In the genomic region with DNA sequence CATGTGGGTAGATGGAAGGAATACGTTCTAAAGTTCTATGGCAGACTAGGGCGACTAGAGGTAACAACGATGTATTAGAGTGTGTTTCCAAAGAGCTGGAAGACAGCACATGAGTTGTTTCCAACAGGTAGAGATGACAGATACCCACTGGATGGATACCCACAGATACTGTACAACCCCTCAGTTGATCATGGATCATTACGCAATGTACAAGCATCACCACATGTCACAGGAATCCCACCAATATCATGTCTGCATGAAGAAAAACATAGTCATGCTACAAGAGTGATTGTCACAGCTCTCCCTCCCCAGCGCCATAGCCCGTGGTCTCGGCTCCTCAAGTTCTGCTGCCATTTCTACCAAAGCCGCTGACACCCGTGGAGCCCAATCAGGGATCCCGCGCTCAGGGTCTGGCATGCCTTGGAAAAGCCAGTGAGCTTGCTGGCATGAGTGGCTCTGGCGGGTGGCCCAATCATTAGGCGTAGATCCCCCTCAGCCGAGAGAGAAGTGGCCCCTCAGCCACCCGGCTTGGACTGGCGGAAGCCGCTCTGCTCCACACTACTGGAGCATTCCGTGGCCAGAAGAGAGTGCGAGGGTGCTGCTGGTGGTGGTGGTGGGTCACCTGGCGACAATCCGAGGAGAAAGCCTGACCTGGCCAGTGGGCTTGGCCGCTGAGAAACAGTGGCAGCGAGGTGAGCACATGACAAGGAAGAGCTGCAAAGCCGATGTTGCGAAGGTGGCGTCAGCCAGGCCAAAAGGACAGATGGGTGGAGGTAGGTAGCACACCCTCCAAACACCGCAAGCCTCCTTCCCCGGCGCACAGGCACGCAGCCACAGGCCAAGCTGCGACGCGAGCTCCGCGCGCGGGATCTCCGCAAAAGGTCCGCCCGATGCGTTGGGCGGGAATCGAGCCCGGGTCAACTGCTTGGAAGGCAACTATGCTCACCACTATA, we compare ENCODE assay signal across 8 cellular contexts.
DNase-seq lines count a peak whose midpoint lies in the region; ATAC-seq, FAIRE-seq and TF ChIP-seq lines count a peak whose summit lies in the region.

No MANE protein-coding gene starts in this region.

- peak overlapping the region; percentile 19 for H2AFZ ChIP-seq in keratinocyte (ENCODE audit: control insufficient read depth, low read length)

- ATAC-seq in stimulated activated naive B cell treated with anti-CD40 and anti-IgM and Interleukin-4, amounts not matched to agents 10 μg/mL and 1 μg/mL and 100 μg/mL, for 72 hours (replicated peaks), result peak; percentile 28 to 35
- ATAC-seq in GM21390 (IDR thresholded peaks at IDR 0.05; ENCODE audit: unreplicated experiment) (no peak), HG03196 (IDR thresholded peaks at IDR 0.05; ENCODE audit: unreplicated experiment) (no peak)

- no peak for TF ChIP-seq CTCF in keratinocyte (optimal IDR thresholded peaks at IDR 0.05 in 1 of 3, IDR thresholded peaks at IDR 0.05 in 1 of 3, conservative IDR thresholded peaks at IDR 0.05 in 1 of 3; ENCODE audit: extremely low read depth in 1 of 3, insufficient read depth in 2 of 3, low read length in 3 of 3)
- no peak for TF ChIP-seq CTCF in tibial artery (IDR thresholded peaks at IDR 0.05)

- peaks cover 2% of the 10 kb centered on the region for H3K9me3 Mint-ChIP-seq in activated naive CD4-positive, alpha-beta T cell treated with anti-CD3 and anti-CD28 coated beads, Interleukin-2, amount 10 ng/mL, durations not matched to agents 7 days and 5 days
- H3K9me3 Mint-ChIP-seq in stimulated activated naive B cell treated with anti-CD40 and anti-IgM and Interleukin-4, amounts not matched to agents 10 μg/mL and 1 μg/mL and 100 μg/mL, for 72 hours, result peaks cover 0 to 3% of the 10 kb centered on the region in 2 donors

- DNase-seq in Ammon's horn (ENCODE audit: low spot score), result peak; percentile 11
- DNase-seq in activated naive CD4-positive, alpha-beta T cell treated with anti-CD3 and anti-CD28 coated beads, Interleukin-2, amount 10 ng/mL, durations not matched to agents 7 days and 5 days, result peak; percentile 38
- DNase-seq in keratinocyte (ENCODE audit: low read depth, low spot score), result no peak
- DNase-seq in stimulated activated naive B cell treated with anti-CD40 and anti-IgM and Interleukin-4, amounts not matched to agents 10 μg/mL and 1 μg/mL and 100 μg/mL, for 72 hours, result peak; percentile 28
- DNase-seq in tibial artery, result no peak

- CTCF ChIA-PET in activated naive CD4-positive, alpha-beta T cell treated with anti-CD3 and anti-CD28 coated beads, Interleukin-2, amount 10 ng/mL, durations not matched to agents 7 days and 5 days (lab: Charles Lee), result interaction anchor here (1.0 to 2.0 kb wide), 8 partner anchors 8 to 53 kb away, joined by 3 to 8 read pairs (median 4); no protein-coding TSS in a partner anchor

- no peaks in the 10 kb centered on the region for H4K20me1 ChIP-seq in keratinocyte (ENCODE audit: control insufficient read depth, extremely low read depth, insufficient read depth, low read length)

- H3K4me3 ChIP-seq in HUES64 (ENCODE audit: low read length) (peak overlapping the region; percentile 78), keratinocyte (ENCODE audit: control insufficient read depth in 2 of 3, extremely low read depth in 1 of 3, insufficient read depth in 2 of 3, low read depth in 1 of 3, low read length in 3 of 3) (peak overlapping the region in 2 of 3 experiments; percentile 26 to 44), tibial artery (peak overlapping the region in 1 of 2 donors; percentile 54)

- intact Hi-C loops in tibial artery (cut with DNase I; ENCODE audit: low total_unique reads), result no loop called here

- H3K27me3 Mint-ChIP-seq in activated naive CD4-positive, alpha-beta T cell treated with anti-CD3 and anti-CD28 coated beads, Interleukin-2, amount 10 ng/mL, durations not matched to agents 7 days and 5 days, result peaks cover 40% of the 10 kb centered on the region
- peaks cover 29 to 52% of the 10 kb centered on the region in 2 donors for H3K27me3 Mint-ChIP-seq in stimulated activated naive B cell treated with anti-CD40 and anti-IgM and Interleukin-4, amounts not matched to agents 10 μg/mL and 1 μg/mL and 100 μg/mL, for 72 hours

- peaks cover 2% of the 10 kb centered on the region for H3K36me3 Mint-ChIP-seq in activated naive CD4-positive, alpha-beta T cell treated with anti-CD3 and anti-CD28 coated beads, Interleukin-2, amount 10 ng/mL, durations not matched to agents 7 days and 5 days
- peaks cover 4 to 6% of the 10 kb centered on the region in 2 donors for H3K36me3 Mint-ChIP-seq in stimulated activated naive B cell treated with anti-CD40 and anti-IgM and Interleukin-4, amounts not matched to agents 10 μg/mL and 1 μg/mL and 100 μg/mL, for 72 hours

- H3K27ac ChIP-seq in HUES64 (ENCODE audit: low read depth, low read length) (no peak overlapping the region), keratinocyte (ENCODE audit: control insufficient read depth, insufficient read depth, low read length) (no peak overlapping the region), tibial artery (no peak overlapping the region)

- 21% methylated on average over 44 of the region's 44 CpGs for WGBS in HUES64

- H3K27ac Mint-ChIP-seq in activated naive CD4-positive, alpha-beta T cell treated with anti-CD3 and anti-CD28 coated beads, Interleukin-2, amount 10 ng/mL, durations not matched to agents 7 days and 5 days, result peak overlapping the region; percentile 72
- peak overlapping the region; percentile 47 for H3K27ac Mint-ChIP-seq in stimulated activated naive B cell treated with anti-CD40 and anti-IgM and Interleukin-4, amounts not matched to agents 10 μg/mL and 1 μg/mL and 100 μg/mL, for 72 hours

- H3K27me3 ChIP-seq in HUES64 (ENCODE audit: insufficient read depth, low read length) (peaks cover 59% of the 10 kb centered on the region), keratinocyte (ENCODE audit: control insufficient read depth, extremely low read depth, insufficient read depth, low read length) (no peaks in the 10 kb centered on the region), tibial artery (peaks cover 0 to 59% of the 10 kb centered on the region in 2 donors)

- no peaks in the 10 kb centered on the region for H3K79me2 ChIP-seq in keratinocyte (ENCODE audit: control insufficient read depth, insufficient read depth, low read length)

- peaks cover 16% of the 10 kb centered on the region for H3K4me1 Mint-ChIP-seq in activated naive CD4-positive, alpha-beta T cell treated with anti-CD3 and anti-CD28 coated beads, Interleukin-2, amount 10 ng/mL, durations not matched to agents 7 days and 5 days
- H3K4me1 Mint-ChIP-seq in stimulated activated naive B cell treated with anti-CD40 and anti-IgM and Interleukin-4, amounts not matched to agents 10 μg/mL and 1 μg/mL and 100 μg/mL, for 72 hours, result peaks cover 13% of the 10 kb centered on the region in 2 donors

- H3K9me3 ChIP-seq in HUES64 (ENCODE audit: insufficient read depth, low read depth, low read length), result no peaks in the 10 kb centered on the region
- no peaks in the 10 kb centered on the region for H3K9me3 ChIP-seq in keratinocyte (ENCODE audit: control insufficient read depth, low read depth, low read length)
- no peaks in the 10 kb centered on the region for H3K9me3 ChIP-seq in tibial artery

- H3K9ac ChIP-seq in HUES64 (ENCODE audit: low read depth, low read length) (no peak overlapping the region; the same call in 1 of the 2 replicates), keratinocyte (ENCODE audit: control insufficient read depth, extremely low read depth, insufficient read depth, low read length) (no peak overlapping the region)

- H3K4me1 ChIP-seq in HUES64 (ENCODE audit: insufficient read depth, low read length), result no peaks in the 10 kb centered on the region
- no peaks in the 10 kb centered on the region for H3K4me1 ChIP-seq in keratinocyte (ENCODE audit: control insufficient read depth, extremely low read depth, insufficient read depth, low read length)
- H3K4me1 ChIP-seq in tibial artery, result peaks cover 0 to 10% (median 4%) of the 10 kb centered on the region in 4 donors

- FAIRE-seq in keratinocyte (lab: Jason Lieb, UNC), result no peak

- H3K4me3 Mint-ChIP-seq in activated naive CD4-positive, alpha-beta T cell treated with anti-CD3 and anti-CD28 coated beads, Interleukin-2, amount 10 ng/mL, durations not matched to agents 7 days and 5 days, result peak overlapping the region; percentile 67
- H3K4me3 Mint-ChIP-seq in stimulated activated naive B cell treated with anti-CD40 and anti-IgM and Interleukin-4, amounts not matched to agents 10 μg/mL and 1 μg/mL and 100 μg/mL, for 72 hours, result peak overlapping the region; percentile 94 to 95

- peak overlapping the region; percentile 69 for H3K4me2 ChIP-seq in keratinocyte (ENCODE audit: control insufficient read depth, extremely low read depth, insufficient read depth, low read depth, low read length)

- H3K9me1 ChIP-seq in keratinocyte (ENCODE audit: control insufficient read depth, extremely low read depth, insufficient read depth, low read length), result no peaks in the 10 kb centered on the region

- dilution Hi-C loops in keratinocyte (cut with MboI; ENCODE audit: extremely low pct_ligation_motif_present, low sequenced_read_pairs), result no loop called here

- H3K36me3 ChIP-seq in HUES64 (ENCODE audit: insufficient read depth, low read length) (no peaks in the 10 kb centered on the region), keratinocyte (ENCODE audit: control insufficient read depth in 2 of 2, extremely low read depth in 1 of 2, insufficient read depth in 2 of 2, low read length in 2 of 2) (no peaks in the 10 kb centered on the region), tibial artery (no peaks in the 10 kb centered on the region)

Comparison
In these comparisons a context has a peak if more than half of its experiments do, and no peak if none do; other contexts are left out.
1. DNase-seq: peak in Ammon's horn (single experiment), activated naive CD4-positive, alpha-beta T cell treated with anti-CD3 and anti-CD28 coated beads, Interleukin-2, amount 10 ng/mL, durations not matched to agents 7 days and 5 days (single experiment) and stimulated activated naive B cell treated with anti-CD40 and anti-IgM and Interleukin-4, amounts not matched to agents 10 μg/mL and 1 μg/mL and 100 μg/mL, for 72 hours (single experiment); none in keratinocyte (single experiment) and tibial artery (0 of 2).
2. ATAC-seq: peak in stimulated activated naive B cell treated with anti-CD40 and anti-IgM and Interleukin-4, amounts not matched to agents 10 μg/mL and 1 μg/mL and 100 μg/mL, for 72 hours (2 of 2); none in GM21390 (single experiment) and HG03196 (single experiment).